Comparison of ENCODE assay signal across 1 cellular context in the genomic region with DNA sequence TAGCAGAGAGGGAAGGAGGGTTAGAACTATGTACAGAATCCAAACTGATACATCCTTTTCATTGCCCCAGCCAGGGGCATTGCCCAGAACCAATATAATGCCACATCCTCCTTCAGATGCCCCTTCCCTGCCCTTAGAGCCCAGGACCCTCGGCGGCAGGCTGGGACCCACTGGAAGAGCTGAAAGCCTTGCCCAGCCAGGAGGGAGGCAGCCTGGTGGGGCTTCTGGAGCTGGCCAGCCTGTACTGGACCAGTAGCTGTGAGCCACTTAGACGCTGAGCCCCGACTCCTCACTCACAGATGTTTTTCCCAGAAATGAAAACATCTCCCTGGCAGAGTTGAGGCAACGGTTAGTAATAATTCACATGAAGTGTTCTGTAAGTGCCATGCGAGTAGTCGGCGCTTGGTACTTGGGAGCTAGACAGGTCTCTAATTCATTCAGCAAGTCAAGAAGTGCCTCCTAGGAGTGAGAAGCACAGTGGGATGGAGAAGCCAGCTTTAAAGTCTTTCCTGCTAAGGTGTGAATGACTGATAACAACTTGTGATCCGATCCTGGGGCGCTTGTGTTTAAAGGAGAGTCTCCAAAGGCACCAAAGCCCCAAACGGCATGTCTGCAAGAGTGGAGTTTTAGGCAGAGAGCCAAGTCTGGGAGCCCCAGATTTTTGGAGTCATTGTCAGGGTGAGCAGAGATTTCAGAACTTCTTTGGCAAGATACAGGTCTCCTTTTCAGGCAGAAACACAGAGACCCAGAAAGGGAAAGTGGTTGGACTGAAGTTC.
A peak's percentile ranks its signal among the peaks of the same experiment; 100 is the strongest.
TF ChIP-seq lines count a peak whose summit lies in the region.

No MANE protein-coding gene starts in this region.

TF ChIP-seq in K562, 482 proteins besides CTCF, POLR2A, EP300 and RAD21 (continued from another document and continues in another):
- TF ChIP-seq, protein P1, sequence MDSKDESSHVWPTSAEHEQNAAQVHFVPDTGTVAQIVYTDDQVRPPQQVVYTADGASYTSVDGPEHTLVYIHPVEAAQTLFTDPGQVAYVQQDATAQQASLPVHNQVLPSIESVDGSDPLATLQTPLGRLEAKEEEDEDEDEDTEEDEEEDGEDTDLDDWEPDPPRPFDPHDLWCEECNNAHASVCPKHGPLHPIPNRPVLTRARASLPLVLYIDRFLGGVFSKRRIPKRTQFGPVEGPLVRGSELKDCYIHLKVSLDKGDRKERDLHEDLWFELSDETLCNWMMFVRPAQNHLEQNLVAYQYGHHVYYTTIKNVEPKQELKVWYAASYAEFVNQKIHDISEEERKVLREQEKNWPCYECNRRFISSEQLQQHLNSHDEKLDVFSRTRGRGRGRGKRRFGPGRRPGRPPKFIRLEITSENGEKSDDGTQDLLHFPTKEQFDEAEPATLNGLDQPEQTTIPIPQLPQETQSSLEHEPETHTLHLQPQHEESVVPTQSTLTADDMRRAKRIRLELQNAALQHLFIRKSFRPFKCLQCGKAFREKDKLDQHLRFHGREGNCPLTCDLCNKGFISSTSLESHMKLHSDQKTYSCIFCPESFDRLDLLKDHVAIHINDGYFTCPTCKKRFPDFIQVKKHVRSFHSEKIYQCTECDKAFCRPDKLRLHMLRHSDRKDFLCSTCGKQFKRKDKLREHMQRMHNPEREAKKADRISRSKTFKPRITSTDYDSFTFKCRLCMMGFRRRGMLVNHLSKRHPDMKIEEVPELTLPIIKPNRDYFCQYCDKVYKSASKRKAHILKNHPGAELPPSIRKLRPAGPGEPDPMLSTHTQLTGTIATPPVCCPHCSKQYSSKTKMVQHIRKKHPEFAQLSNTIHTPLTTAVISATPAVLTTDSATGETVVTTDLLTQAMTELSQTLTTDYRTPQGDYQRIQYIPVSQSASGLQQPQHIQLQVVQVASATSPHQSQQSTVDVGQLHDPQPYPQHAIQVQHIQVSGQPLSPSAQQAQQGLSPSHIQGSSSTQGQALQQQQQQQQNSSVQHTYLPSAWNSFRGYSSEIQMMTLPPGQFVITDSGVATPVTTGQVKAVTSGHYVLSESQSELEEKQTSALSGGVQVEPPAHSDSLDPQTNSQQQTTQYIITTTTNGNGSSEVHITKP (IDR thresholded peaks at IDR 0.05; ENCODE audit: partially characterized antibody) = no peak
- TF ChIP-seq ZNF511 (CRISPR knock-in tag; IDR thresholded peaks at IDR 0.05) (no peak), NCOA1 (IDR thresholded peaks at IDR 0.05; ENCODE audit: low read depth) (no peak), ADNP (tag; IDR thresholded peaks at IDR 0.05) (no peak), HMGN3 (IDR thresholded peaks at IDR 0.05; ENCODE audit: borderline replicate concordance, extremely low read depth, insufficient read length, low read depth, low read length) (no peak), REST (CRISPR knock-in tag; IDR thresholded peaks at IDR 0.05; ENCODE audit: low read depth) (0 out of 2 replicates have a peak, but pooled peaks have one; percentile 20), TCF7 (IDR thresholded peaks at IDR 0.05; ENCODE audit: borderline replicate concordance) (no peak), ZNF143 (CRISPR knock-in tag; IDR thresholded peaks at IDR 0.05) (no peak), ZNF785 (CRISPR knock-in tag; IDR thresholded peaks at IDR 0.05) (no peak), THRAP3 (IDR thresholded peaks at IDR 0.05; ENCODE audit: borderline replicate concordance) (no peak), RB1 (IDR thresholded peaks at IDR 0.05; ENCODE audit: low read depth) (no peak), ZC3H11A (IDR thresholded peaks at IDR 0.05; ENCODE audit: low read depth, low read length) (no peak), HNRNPL (IDR thresholded peaks at IDR 0.05; ENCODE audit: low read depth, low read length) (no peak), COPS2 (conservative IDR thresholded peaks at IDR 0.05) (no peak), PHF20 (IDR thresholded peaks at IDR 0.05; ENCODE audit: partially characterized antibody) (no peak), ZNF280B (CRISPR knock-in tag; IDR thresholded peaks at IDR 0.05) (no peak), ZNF551 (CRISPR knock-in tag; IDR thresholded peaks at IDR 0.05) (no peak), DPF2 (IDR thresholded peaks at IDR 0.05) (no peak), ZNF431 (CRISPR knock-in tag; IDR thresholded peaks at IDR 0.05) (no peak), TCFL5 (CRISPR knock-in tag; conservative IDR thresholded peaks at IDR 0.05) (no peak), HDAC2 (IDR thresholded peaks at IDR 0.05) (peak; percentile 77; the same call in 1 of the 2 replicates), ZNF263 (CRISPR knock-in tag; IDR thresholded peaks at IDR 0.05; ENCODE audit: borderline replicate concordance) (no peak), IFI16 (CRISPR knock-in tag; IDR thresholded peaks at IDR 0.05) (no peak), ZNF134 (CRISPR knock-in tag; conservative IDR thresholded peaks at IDR 0.05) (no peak), RFX1 (IDR thresholded peaks at IDR 0.05) (no peak), KLF16 (IDR thresholded peaks at IDR 0.05) (peak; percentile 48), SMAD4 (CRISPR knock-in tag; conservative IDR thresholded peaks at IDR 0.05) (peak; percentile 82), FUS (optimal IDR thresholded peaks at IDR 0.05; ENCODE audit: low read depth, low read length) (no peak), MLX (CRISPR knock-in tag; conservative IDR thresholded peaks at IDR 0.05) (no peak), YY1 (IDR thresholded peaks at IDR 0.05; ENCODE audit: borderline replicate concordance in 1 of 3, control insufficient read depth in 1 of 3, extremely low read depth in 1 of 3, insufficient read depth in 3 of 3, insufficient read length in 1 of 3, insufficient replicate concordance in 2 of 3, low read depth in 1 of 3, low read length in 2 of 3) (no peak), ELF1 (tag; IDR thresholded peaks at IDR 0.05) (no peak), PYGO2 (tag; IDR thresholded peaks at IDR 0.05) (no peak), HSF4 (CRISPR knock-in tag; IDR thresholded peaks at IDR 0.05; ENCODE audit: borderline replicate concordance) (no peak), POU5F1 (IDR thresholded peaks at IDR 0.05; ENCODE audit: borderline replicate concordance, low read depth, low read length, partially characterized antibody) (no peak), CBFA2T3 (IDR thresholded peaks at IDR 0.05) (peak; percentile 70), MXD1 (CRISPR knock-in tag; IDR thresholded peaks at IDR 0.05; ENCODE audit: borderline replicate concordance, poor library complexity, severe bottlenecking) (no peak), C11orf30 (IDR thresholded peaks at IDR 0.05; ENCODE audit: low read depth) (no peak)
- TF ChIP-seq, protein P2, sequence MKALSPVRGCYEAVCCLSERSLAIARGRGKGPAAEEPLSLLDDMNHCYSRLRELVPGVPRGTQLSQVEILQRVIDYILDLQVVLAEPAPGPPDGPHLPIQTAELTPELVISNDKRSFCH (CRISPR knock-in tag; IDR thresholded peaks at IDR 0.05) = no peak
- TF ChIP-seq, protein P2 (tag; IDR thresholded peaks at IDR 0.05) = no peak
- TF ChIP-seq, protein P3, sequence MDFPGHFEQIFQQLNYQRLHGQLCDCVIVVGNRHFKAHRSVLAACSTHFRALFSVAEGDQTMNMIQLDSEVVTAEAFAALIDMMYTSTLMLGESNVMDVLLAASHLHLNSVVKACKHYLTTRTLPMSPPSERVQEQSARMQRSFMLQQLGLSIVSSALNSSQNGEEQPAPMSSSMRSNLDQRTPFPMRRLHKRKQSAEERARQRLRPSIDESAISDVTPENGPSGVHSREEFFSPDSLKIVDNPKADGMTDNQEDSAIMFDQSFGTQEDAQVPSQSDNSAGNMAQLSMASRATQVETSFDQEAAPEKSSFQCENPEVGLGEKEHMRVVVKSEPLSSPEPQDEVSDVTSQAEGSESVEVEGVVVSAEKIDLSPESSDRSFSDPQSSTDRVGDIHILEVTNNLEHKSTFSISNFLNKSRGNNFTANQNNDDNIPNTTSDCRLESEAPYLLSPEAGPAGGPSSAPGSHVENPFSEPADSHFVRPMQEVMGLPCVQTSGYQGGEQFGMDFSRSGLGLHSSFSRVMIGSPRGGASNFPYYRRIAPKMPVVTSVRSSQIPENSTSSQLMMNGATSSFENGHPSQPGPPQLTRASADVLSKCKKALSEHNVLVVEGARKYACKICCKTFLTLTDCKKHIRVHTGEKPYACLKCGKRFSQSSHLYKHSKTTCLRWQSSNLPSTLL (IDR thresholded peaks at IDR 0.05) = no peak
- TF ChIP-seq, protein P4, sequence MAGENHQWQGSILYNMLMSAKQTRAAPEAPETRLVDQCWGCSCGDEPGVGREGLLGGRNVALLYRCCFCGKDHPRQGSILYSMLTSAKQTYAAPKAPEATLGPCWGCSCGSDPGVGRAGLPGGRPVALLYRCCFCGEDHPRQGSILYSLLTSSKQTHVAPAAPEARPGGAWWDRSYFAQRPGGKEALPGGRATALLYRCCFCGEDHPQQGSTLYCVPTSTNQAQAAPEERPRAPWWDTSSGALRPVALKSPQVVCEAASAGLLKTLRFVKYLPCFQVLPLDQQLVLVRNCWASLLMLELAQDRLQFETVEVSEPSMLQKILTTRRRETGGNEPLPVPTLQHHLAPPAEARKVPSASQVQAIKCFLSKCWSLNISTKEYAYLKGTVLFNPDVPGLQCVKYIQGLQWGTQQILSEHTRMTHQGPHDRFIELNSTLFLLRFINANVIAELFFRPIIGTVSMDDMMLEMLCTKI (IDR thresholded peaks at IDR 0.05; ENCODE audit: partially characterized antibody) = no peak
- TF ChIP-seq, protein P5, sequence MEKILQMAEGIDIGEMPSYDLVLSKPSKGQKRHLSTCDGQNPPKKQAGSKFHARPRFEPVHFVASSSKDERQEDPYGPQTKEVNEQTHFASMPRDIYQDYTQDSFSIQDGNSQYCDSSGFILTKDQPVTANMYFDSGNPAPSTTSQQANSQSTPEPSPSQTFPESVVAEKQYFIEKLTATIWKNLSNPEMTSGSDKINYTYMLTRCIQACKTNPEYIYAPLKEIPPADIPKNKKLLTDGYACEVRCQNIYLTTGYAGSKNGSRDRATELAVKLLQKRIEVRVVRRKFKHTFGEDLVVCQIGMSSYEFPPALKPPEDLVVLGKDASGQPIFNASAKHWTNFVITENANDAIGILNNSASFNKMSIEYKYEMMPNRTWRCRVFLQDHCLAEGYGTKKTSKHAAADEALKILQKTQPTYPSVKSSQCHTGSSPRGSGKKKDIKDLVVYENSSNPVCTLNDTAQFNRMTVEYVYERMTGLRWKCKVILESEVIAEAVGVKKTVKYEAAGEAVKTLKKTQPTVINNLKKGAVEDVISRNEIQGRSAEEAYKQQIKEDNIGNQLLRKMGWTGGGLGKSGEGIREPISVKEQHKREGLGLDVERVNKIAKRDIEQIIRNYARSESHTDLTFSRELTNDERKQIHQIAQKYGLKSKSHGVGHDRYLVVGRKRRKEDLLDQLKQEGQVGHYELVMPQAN (IDR thresholded peaks at IDR 0.05; ENCODE audit: borderline replicate concordance) = no peak
- TF ChIP-seq, protein P6, sequence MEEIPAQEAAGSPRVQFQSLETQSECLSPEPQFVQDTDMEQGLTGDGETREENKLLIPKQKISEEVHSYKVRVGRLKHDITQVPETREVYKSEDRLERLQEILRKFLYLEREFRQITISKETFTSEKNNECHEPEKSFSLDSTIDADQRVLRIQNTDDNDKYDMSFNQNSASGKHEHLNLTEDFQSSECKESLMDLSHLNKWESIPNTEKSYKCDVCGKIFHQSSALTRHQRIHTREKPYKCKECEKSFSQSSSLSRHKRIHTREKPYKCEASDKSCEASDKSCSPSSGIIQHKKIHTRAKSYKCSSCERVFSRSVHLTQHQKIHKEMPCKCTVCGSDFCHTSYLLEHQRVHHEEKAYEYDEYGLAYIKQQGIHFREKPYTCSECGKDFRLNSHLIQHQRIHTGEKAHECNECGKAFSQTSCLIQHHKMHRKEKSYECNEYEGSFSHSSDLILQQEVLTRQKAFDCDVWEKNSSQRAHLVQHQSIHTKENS (CRISPR knock-in tag; IDR thresholded peaks at IDR 0.05) = no peak
